In genomic region chr4:24400537-24400936, GRCh38 we compare ENCODE assay signal across 18 cellular contexts.
"Had no signal": no experiment of that assay in that cellular context is flagged by ENCODE, and none has a peak within 500 bp of the region (broad histone marks: within the 10 kb centered on the region; RNA-seq: fewer than 3 reads in every experiment).

No MANE protein-coding gene starts in this region.

- DNase-seq: colonic mucosa; cortex of kidney; dermis blood vessel endothelial cell; dorsolateral prefrontal cortex; effector CD4-positive, alpha-beta T cell; effector CD8-positive, alpha-beta T cell; effector memory CD4-positive, alpha-beta T cell; effector memory CD8-positive, alpha-beta T cell; endodermal cell; erythroblast; esophagus squamous epithelium; foreskin fibroblast; foreskin keratinocyte; foreskin melanocyte; gastrocnemius medialis; glutamatergic neuron; heart left ventricle; heart right ventricle had no signal
